In the genomic region with DNA sequence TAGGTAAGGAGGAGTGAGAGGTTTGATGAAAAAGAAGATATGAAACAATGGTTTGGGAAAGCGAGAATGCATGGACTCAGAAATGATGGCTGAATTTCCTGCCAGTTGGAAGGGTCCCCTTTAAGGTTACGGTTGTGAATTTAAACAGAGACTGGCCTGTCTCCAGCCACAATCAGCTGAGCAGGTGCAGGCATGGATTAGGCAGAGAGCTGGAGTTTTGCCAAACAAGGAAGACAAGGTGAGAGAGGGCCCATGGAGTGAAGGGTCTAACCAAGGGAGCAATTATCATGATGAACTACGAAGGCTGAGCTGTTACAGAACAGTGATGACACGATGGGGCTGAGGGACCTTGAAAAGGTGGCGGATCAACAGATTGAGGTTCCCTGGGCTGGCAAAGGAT, we compare ENCODE assay signal across 1 cellular context.
TF ChIP-seq lines count a peak whose summit lies in the region.

No MANE protein-coding gene starts in this region.

TF ChIP-seq in GM23338, 12 proteins besides CTCF, POLR2A, EP300 and RAD21 (continued from another document):
- TF ChIP-seq, protein P1, sequence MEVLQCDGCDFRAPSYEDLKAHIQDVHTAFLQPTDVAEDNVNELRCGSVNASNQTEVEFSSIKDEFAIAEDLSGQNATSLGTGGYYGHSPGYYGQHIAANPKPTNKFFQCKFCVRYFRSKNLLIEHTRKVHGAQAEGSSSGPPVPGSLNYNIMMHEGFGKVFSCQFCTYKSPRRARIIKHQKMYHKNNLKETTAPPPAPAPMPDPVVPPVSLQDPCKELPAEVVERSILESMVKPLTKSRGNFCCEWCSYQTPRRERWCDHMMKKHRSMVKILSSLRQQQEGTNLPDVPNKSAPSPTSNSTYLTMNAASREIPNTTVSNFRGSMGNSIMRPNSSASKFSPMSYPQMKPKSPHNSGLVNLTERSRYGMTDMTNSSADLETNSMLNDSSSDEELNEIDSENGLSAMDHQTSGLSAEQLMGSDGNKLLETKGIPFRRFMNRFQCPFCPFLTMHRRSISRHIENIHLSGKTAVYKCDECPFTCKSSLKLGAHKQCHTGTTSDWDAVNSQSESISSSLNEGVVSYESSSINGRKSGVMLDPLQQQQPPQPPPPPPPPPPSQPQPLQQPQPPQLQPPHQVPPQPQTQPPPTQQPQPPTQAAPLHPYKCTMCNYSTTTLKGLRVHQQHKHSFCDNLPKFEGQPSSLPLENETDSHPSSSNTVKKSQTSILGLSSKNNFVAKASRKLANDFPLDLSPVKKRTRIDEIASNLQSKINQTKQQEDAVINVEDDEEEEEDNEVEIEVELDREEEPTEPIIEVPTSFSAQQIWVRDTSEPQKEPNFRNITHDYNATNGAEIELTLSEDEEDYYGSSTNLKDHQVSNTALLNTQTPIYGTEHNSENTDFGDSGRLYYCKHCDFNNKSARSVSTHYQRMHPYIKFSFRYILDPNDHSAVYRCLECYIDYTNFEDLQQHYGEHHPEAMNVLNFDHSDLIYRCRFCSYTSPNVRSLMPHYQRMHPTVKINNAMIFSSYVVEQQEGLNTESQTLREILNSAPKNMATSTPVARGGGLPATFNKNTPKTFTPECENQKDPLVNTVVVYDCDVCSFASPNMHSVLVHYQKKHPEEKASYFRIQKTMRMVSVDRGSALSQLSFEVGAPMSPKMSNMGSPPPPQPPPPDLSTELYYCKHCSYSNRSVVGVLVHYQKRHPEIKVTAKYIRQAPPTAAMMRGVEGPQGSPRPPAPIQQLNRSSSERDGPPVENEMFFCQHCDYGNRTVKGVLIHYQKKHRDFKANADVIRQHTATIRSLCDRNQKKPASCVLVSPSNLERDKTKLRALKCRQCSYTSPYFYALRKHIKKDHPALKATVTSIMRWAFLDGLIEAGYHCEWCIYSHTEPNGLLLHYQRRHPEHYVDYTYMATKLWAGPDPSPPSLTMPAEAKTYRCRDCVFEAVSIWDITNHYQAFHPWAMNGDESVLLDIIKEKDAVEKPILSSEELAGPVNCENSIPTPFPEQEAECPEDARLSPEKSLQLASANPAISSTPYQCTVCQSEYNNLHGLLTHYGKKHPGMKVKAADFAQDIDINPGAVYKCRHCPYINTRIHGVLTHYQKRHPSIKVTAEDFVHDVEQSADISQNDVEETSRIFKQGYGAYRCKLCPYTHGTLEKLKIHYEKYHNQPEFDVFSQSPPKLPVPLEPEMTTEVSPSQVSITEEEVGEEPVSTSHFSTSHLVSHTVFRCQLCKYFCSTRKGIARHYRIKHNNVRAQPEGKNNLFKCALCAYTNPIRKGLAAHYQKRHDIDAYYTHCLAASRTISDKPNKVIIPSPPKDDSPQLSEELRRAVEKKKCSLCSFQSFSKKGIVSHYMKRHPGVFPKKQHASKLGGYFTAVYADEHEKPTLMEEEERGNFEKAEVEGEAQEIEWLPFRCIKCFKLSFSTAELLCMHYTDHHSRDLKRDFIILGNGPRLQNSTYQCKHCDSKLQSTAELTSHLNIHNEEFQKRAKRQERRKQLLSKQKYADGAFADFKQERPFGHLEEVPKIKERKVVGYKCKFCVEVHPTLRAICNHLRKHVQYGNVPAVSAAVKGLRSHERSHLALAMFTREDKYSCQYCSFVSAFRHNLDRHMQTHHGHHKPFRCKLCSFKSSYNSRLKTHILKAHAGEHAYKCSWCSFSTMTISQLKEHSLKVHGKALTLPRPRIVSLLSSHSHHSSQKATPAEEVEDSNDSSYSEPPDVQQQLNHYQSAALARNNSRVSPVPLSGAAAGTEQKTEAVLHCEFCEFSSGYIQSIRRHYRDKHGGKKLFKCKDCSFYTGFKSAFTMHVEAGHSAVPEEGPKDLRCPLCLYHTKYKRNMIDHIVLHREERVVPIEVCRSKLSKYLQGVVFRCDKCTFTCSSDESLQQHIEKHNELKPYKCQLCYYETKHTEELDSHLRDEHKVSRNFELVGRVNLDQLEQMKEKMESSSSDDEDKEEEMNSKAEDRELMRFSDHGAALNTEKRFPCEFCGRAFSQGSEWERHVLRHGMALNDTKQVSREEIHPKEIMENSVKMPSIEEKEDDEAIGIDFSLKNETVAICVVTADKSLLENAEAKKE (CRISPR knock-in tag; IDR thresholded peaks at IDR 0.05), result no peak
TF ChIP-seq in GM23338: peak in this region for 0.
